13 cellular contexts compared by ENCODE assay signal in the genomic region with DNA sequence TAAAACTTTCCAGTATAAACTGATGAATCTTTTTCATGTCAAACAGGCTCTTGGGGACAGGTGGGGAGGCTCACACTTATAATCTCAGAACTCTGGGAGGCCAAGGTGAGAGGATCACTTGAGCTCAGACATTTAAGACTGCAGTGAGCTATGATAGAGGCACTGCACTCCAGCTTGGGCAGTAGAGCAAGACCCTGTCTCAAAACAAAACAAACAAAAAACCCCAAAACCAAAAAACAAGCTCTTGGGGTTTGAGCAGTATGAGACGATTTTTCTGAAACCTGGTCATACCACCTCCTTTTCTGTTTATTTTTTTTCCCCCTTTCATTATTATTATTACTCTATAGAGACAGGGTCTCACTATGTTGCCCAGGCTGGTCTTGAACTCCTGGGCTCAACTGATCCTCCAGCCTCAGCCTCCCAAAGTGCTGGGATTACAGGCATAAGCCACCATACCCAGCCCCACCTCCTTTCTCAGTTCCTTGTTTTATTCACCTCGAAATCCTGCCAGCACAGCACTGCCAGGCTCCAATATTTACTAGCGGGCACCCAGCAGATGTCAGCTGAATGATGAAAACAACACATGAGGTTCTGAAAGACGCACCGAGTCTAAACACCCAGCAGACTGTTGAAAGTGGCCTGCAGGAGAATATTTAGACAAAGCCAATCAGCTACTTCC. TPM values are rescaled to one million over a fixed set of nuclear protein-coding genes. Genes with fewer than 3 reads are reported as not detected.
DNase-seq lines count a peak whose midpoint lies in the region; ATAC-seq and TF ChIP-seq lines count a peak whose summit lies in the region.
"Had no signal": no experiment of that assay in that cellular context is flagged by ENCODE, and none has a peak within 500 bp of the region (broad histone marks: within the 10 kb centered on the region; RNA-seq: fewer than 3 reads in every experiment).

No MANE protein-coding gene starts in this region.

- ATAC-seq in GM19463 (IDR thresholded peaks at IDR 0.05; ENCODE audit: unreplicated experiment) (peak; percentile 68), HG03097 (IDR thresholded peaks at IDR 0.05; ENCODE audit: low FRiP score, unreplicated experiment) (peak; percentile 51)
- ATAC-seq: K562 had no signal

- no peak for TF ChIP-seq CTCF in GM06990 (IDR thresholded peaks at IDR 0.05; ENCODE audit: insufficient read depth, low read length, poor library complexity, severe bottlenecking)
- TF ChIP-seq CTCF in MCF 10A (IDR thresholded peaks at IDR 0.05; ENCODE audit: unreplicated experiment), result no peak

- no peak overlapping the region for H3K4me3 ChIP-seq in GM06990 (replicated peaks; ENCODE audit: low read depth, low read length)
- H3K4me3 ChIP-seq: K562, SK-N-MC, upper lobe of left lung had no signal

- H3K36me3 ChIP-seq in GM06990 (ENCODE audit: control insufficient read depth, insufficient read depth, low read length), result no peaks in the 10 kb centered on the region
- H3K36me3 ChIP-seq: upper lobe of left lung had no signal

- no peaks in the 10 kb centered on the region for H3K9me3 Mint-ChIP-seq in dendritic cell treated with granulocyte-macrophage colony-stimulating factor and Interleukin-4, amounts not matched to agents 40 ng/mL and 50 ng/mL, for 4 days
- no peaks in the 10 kb centered on the region for H3K9me3 Mint-ChIP-seq in MCF 10A (ENCODE audit: unreplicated experiment)

- no peaks in the 10 kb centered on the region for H3K27me3 ChIP-seq in GM06990 (replicated peaks; ENCODE audit: control insufficient read depth, insufficient read depth, low read length)
- H3K27me3 ChIP-seq: upper lobe of left lung had no signal

- no TSS peak for BruUV-seq in MCF 10A (replicated peaks; lab: Mats Ljungman, UMichigan)

- POLR2A ChIA-PET in MCF 10A (lab: Yijun Ruan, JAX), result interaction anchor here (0.9 to 6.4 kb wide), 3 partner anchors 20 to 1215 kb away, joined by 3 to 93 read pairs (median 3); a partner anchor contains a TSS

- peak overlapping the region; percentile 35 for H3K27ac Mint-ChIP-seq in dendritic cell treated with granulocyte-macrophage colony-stimulating factor and Interleukin-4, amounts not matched to agents 40 ng/mL and 50 ng/mL, for 4 days
- H3K27ac Mint-ChIP-seq in MCF 10A (ENCODE audit: low read depth, unreplicated experiment), result no peak overlapping the region
- H3K27ac Mint-ChIP-seq: activated naive CD8-positive, alpha-beta T cell treated with anti-CD3 and anti-CD28 coated beads, Interleukin-2, amount 10 ng/mL, durations not matched to agents 7 days and 5 days had no signal

- H3K36me3 Mint-ChIP-seq in dendritic cell treated with granulocyte-macrophage colony-stimulating factor and Interleukin-4, amounts not matched to agents 40 ng/mL and 50 ng/mL, for 4 days (ENCODE audit: low read depth), result no peaks in the 10 kb centered on the region
- peaks cover 19% of the 10 kb centered on the region for H3K36me3 Mint-ChIP-seq in MCF 10A (ENCODE audit: insufficient read depth, unreplicated experiment)
- H3K36me3 Mint-ChIP-seq: activated naive CD8-positive, alpha-beta T cell treated with anti-CD3 and anti-CD28 coated beads, Interleukin-2, amount 10 ng/mL, durations not matched to agents 7 days and 5 days had no signal

- CTCF ChIA-PET in MCF 10A (lab: Yijun Ruan, JAX), result interaction anchor here (0.6 to 1.3 kb wide), 3 partner anchors 45 to 82 kb away, joined by 3 to 4 read pairs (median 4); a partner anchor contains a TSS

- DNase-seq in GM06990 (ENCODE audit: extremely low read depth, insufficient read length) (peak; percentile 42), GOT3 (lab: John Stamatoyannopoulos, UW) (no peak), MCF 10A (ENCODE audit: unreplicated experiment) (no peak)
- no peak for DNase-seq in NK-92 treated with Interleukin-12 subunit alpha and Interleukin-12 subunit beta, amount 100 ng/mL, for 24 hours (lab: John Stamatoyannopoulos, UW)
- DNase-seq in stimulated activated CD8-positive, alpha-beta memory T cell treated with anti-CD3 and anti-CD28 coated beads, Interleukin-4, amount 100 ng/mL, for 48 hours, result no peak
- DNase-seq: activated naive CD8-positive, alpha-beta T cell treated with anti-CD3 and anti-CD28 coated beads, Interleukin-2, amount 10 ng/mL, durations not matched to agents 7 days and 5 days; NCI-H524 treated with DMSO at 0.1 percent for 48 hours; upper lobe of left lung had no signal

- intact Hi-C loops in dendritic cell treated with granulocyte-macrophage colony-stimulating factor and Interleukin-4, amounts not matched to agents 40 ng/mL and 50 ng/mL, for 4 days (cut with micrococcal nuclease), result no loop called here
- intact Hi-C loops in MCF 10A (cut with micrococcal nuclease), result no loop called here

- H3K4me3 Mint-ChIP-seq in dendritic cell treated with granulocyte-macrophage colony-stimulating factor and Interleukin-4, amounts not matched to agents 40 ng/mL and 50 ng/mL, for 4 days, result no peak overlapping the region
- no peak overlapping the region for H3K4me3 Mint-ChIP-seq in MCF 10A (ENCODE audit: unreplicated experiment)

- H3K4me1 Mint-ChIP-seq in dendritic cell treated with granulocyte-macrophage colony-stimulating factor and Interleukin-4, amounts not matched to agents 40 ng/mL and 50 ng/mL, for 4 days (ENCODE audit: low read depth), result peaks cover 16% of the 10 kb centered on the region
- H3K4me1 Mint-ChIP-seq in MCF 10A (ENCODE audit: insufficient read depth, unreplicated experiment), result peaks cover 17% of the 10 kb centered on the region

- no peaks in the 10 kb centered on the region for H3K27me3 Mint-ChIP-seq in dendritic cell treated with granulocyte-macrophage colony-stimulating factor and Interleukin-4, amounts not matched to agents 40 ng/mL and 50 ng/mL, for 4 days
- no peaks in the 10 kb centered on the region for H3K27me3 Mint-ChIP-seq in MCF 10A (ENCODE audit: insufficient read depth, unreplicated experiment)
- H3K27me3 Mint-ChIP-seq: activated naive CD8-positive, alpha-beta T cell treated with anti-CD3 and anti-CD28 coated beads, Interleukin-2, amount 10 ng/mL, durations not matched to agents 7 days and 5 days had no signal

RNA-seq across cellular contexts. Expression of a gene that starts 19.5 kb away (rescaled TPM):
- total RNA-seq in MCF 10A (2022), result 49.8 and 50.9 TPM in 2 replicates
